ENCODE assay signal across 9 cellular contexts in genomic region chr2:96225016-96225533, GRCh38. TPM values are rescaled to one million over a fixed set of nuclear protein-coding genes. Genes with fewer than 3 reads are reported as not detected.
DNase-seq lines count a peak whose midpoint lies in the region; ATAC-seq and TF ChIP-seq lines count a peak whose summit lies in the region.
"Had no signal": no experiment of that assay in that cellular context is flagged by ENCODE, and none has a peak within 500 bp of the region (broad histone marks: within the 10 kb centered on the region; RNA-seq: fewer than 3 reads in every experiment).

No MANE protein-coding gene starts in this region.

- H3K79me2 ChIP-seq in OCI-LY1 (ENCODE audit: insufficient read depth, low read length): 0 out of 2 replicates have a peak, but pooled peaks cover 5% of the 10 kb centered on the region

- peaks cover 11% of the 10 kb centered on the region for H3K4me1 Mint-ChIP-seq in T-helper 1 cell treated with Interleukin-12 subunit alpha and Interleukin-12 subunit beta and Interleukin-4 antibody, amounts not matched to agents 30 μg/mL and 1 μg/mL, for 36 hours (ENCODE audit: low read depth)

- no peaks in the 10 kb centered on the region for H3K27me3 Mint-ChIP-seq in T-helper 1 cell treated with Interleukin-12 subunit alpha and Interleukin-12 subunit beta and Interleukin-4 antibody, amounts not matched to agents 30 μg/mL and 1 μg/mL, for 36 hours (ENCODE audit: low read depth)

- H2AFZ ChIP-seq in OCI-LY1 (ENCODE audit: low read length): no peak overlapping the region

- no peaks in the 10 kb centered on the region for H3K27me3 ChIP-seq in OCI-LY1 (ENCODE audit: insufficient read depth, low read length)
- H3K27me3 ChIP-seq in skeletal muscle tissue (ENCODE audit: control insufficient read depth in 3 of 3, insufficient read depth in 3 of 3, low read length in 3 of 3): no peaks in the 10 kb centered on the region

- H3K4me3 ChIP-seq in OCI-LY1 (ENCODE audit: low read depth, low read length, poor library complexity, severe bottlenecking): peak overlapping the region; percentile 27
- no peak overlapping the region for H3K4me3 ChIP-seq in skeletal muscle tissue (ENCODE audit: low read length in 3 of 3)

- no peaks in the 10 kb centered on the region for H4K20me1 ChIP-seq in OCI-LY1 (ENCODE audit: insufficient read depth, low read length)

- H3K4me3 Mint-ChIP-seq in T-helper 1 cell treated with Interleukin-12 subunit alpha and Interleukin-12 subunit beta and Interleukin-4 antibody, amounts not matched to agents 30 μg/mL and 1 μg/mL, for 36 hours: no peak overlapping the region

- TF ChIP-seq CTCF in OCI-LY1 (IDR thresholded peaks at IDR 0.05; ENCODE audit: low read length): no peak

- no peaks in the 10 kb centered on the region for H3K36me3 ChIP-seq in OCI-LY1 (ENCODE audit: insufficient read depth, low read length)
- no peaks in the 10 kb centered on the region for H3K36me3 ChIP-seq in skeletal muscle tissue (ENCODE audit: control insufficient read depth in 3 of 3, insufficient read depth in 3 of 3, low read length in 3 of 3)

- H3K27ac ChIP-seq in OCI-LY1 (ENCODE audit: low read depth, low read length, poor library complexity, severe bottlenecking): peak overlapping the region; percentile 100
- H3K27ac ChIP-seq in skeletal muscle tissue (ENCODE audit: low read depth, low read length): peak overlapping the region; percentile 37
- H3K27ac ChIP-seq: 22Rv1 had no signal

- H3K4me1 ChIP-seq in OCI-LY1 (ENCODE audit: insufficient read depth, low read length, severe bottlenecking) (peaks cover 23% of the 10 kb centered on the region), skeletal muscle tissue (ENCODE audit: control insufficient read depth in 3 of 3, insufficient read depth in 3 of 3, low read length in 3 of 3) (peaks cover under 1 to 10% (median 7%) of the 10 kb centered on the region in 3 donors)

- H3K4me2 ChIP-seq in OCI-LY1 (ENCODE audit: low read length): peak overlapping the region; percentile 65

- peak overlapping the region; percentile 46 for H3K27ac Mint-ChIP-seq in T-helper 1 cell treated with Interleukin-12 subunit alpha and Interleukin-12 subunit beta and Interleukin-4 antibody, amounts not matched to agents 30 μg/mL and 1 μg/mL, for 36 hours

- ATAC-seq in HG02885 (IDR thresholded peaks at IDR 0.05; ENCODE audit: poor library complexity, unreplicated experiment): peak; percentile 69

- no peaks in the 10 kb centered on the region for H3F3A ChIP-seq in OCI-LY1 (ENCODE audit: insufficient read depth, low read length)

- peaks cover 5% of the 10 kb centered on the region for H3K36me3 Mint-ChIP-seq in T-helper 1 cell treated with Interleukin-12 subunit alpha and Interleukin-12 subunit beta and Interleukin-4 antibody, amounts not matched to agents 30 μg/mL and 1 μg/mL, for 36 hours (ENCODE audit: low read depth)

- no peak for DNase-seq in T-helper 1 cell
- no peak for DNase-seq in occipital lobe (lab: John Stamatoyannopoulos, UW)
- no peak for DNase-seq in NCI-H2196 (lab: John Stamatoyannopoulos, UW; ENCODE audit: unreplicated experiment)
- DNase-seq in DMS 273 treated with DMSO at 0.1 percent for 48 hours (lab: John Stamatoyannopoulos, UW): no peak

- H3K9me3 ChIP-seq in OCI-LY1 (ENCODE audit: low read length) (no peaks in the 10 kb centered on the region), skeletal muscle tissue (ENCODE audit: control insufficient read depth in 3 of 3, low read length in 3 of 3) (no peaks in the 10 kb centered on the region)

- no peaks in the 10 kb centered on the region for H3K9me2 ChIP-seq in OCI-LY1 (ENCODE audit: low read depth, low read length)

- H3K9ac ChIP-seq in OCI-LY1 (ENCODE audit: low read length) (peak overlapping the region; percentile 68), skeletal muscle tissue (ENCODE audit: low read depth in 1 of 3, low read length in 3 of 3) (no peak overlapping the region)

- no peaks in the 10 kb centered on the region for H3K9me3 Mint-ChIP-seq in T-helper 1 cell treated with Interleukin-12 subunit alpha and Interleukin-12 subunit beta and Interleukin-4 antibody, amounts not matched to agents 30 μg/mL and 1 μg/mL, for 36 hours

RNA-seq across cellular contexts. Expression of gene STARD7, which starts 16.4 kb away (rescaled TPM):
- total RNA-seq in skeletal muscle tissue: 185 TPM
- total RNA-seq in occipital lobe: 165 TPM

RNA-seq across cellular contexts. Expression of gene TMEM127, which starts 40.7 kb away (rescaled TPM):
- total RNA-seq in skeletal muscle tissue (8.9 TPM), occipital lobe (19.7 TPM)

RNA-seq across cellular contexts. Expression of gene CIAO1, which starts 41.0 kb away (rescaled TPM):
- 51.1 TPM for total RNA-seq in skeletal muscle tissue
- 80.3 TPM for total RNA-seq in occipital lobe
